ENCODE assay signal across 8 cellular contexts in genomic region chr17:75288359-75288758, GRCh38. TPM values are rescaled to one million over a fixed set of nuclear protein-coding genes. Genes with fewer than 3 reads are reported as not detected.
DNase-seq lines count a peak whose midpoint lies in the region; ATAC-seq and TF ChIP-seq lines count a peak whose summit lies in the region.

No MANE protein-coding gene starts in this region.

- ATAC-seq in WTC11, result no peak
- no peak for ATAC-seq in right cardiac atrium
- ATAC-seq in HG02798 (IDR thresholded peaks at IDR 0.05; ENCODE audit: poor library complexity, unreplicated experiment), result no peak
- ATAC-seq in GM21529 (IDR thresholded peaks at IDR 0.05; ENCODE audit: unreplicated experiment), result no peak

- in situ Hi-C loops in HAP-1 (cut with MboI; ENCODE audit: low sequenced_read_pairs), result no loop called here

- H3K9me3 ChIP-seq in HAP-1, result no peaks in the 10 kb centered on the region; the same call in 1 of the 2 replicates
- H3K9me3 ChIP-seq in right cardiac atrium (ENCODE audit: control insufficient read depth, low read length), result no peaks in the 10 kb centered on the region

- no peak for DNase-seq in HAP-1 (ENCODE audit: low spot score in 2 of 2)
- DNase-seq in WTC11 (ENCODE audit: low spot score), result no peak
- DNase-seq in right cardiac atrium, result no peak
- DNase-seq in glomerular visceral epithelial cell (ENCODE audit: extremely low spot score), result no peak
- DNase-seq in NCI-H748 treated with DMSO at 0.1 percent for 48 hours (lab: John Stamatoyannopoulos, UW), result no peak

- H3K9me3 Mint-ChIP-seq in WTC11, result 0 out of 2 replicates have a peak, but pooled peaks cover under 1% of the 10 kb centered on the region

- intact Hi-C loops in right cardiac atrium (cut with DNase I), result no loop called here

- TF ChIP-seq CTCF in WTC11 (IDR thresholded peaks at IDR 0.05), result no peak

- H3K4me1 ChIP-seq in HAP-1 (peaks cover 11% of the 10 kb centered on the region), right cardiac atrium (ENCODE audit: control insufficient read depth, insufficient read depth, low read length) (no peaks in the 10 kb centered on the region)

- H3K4me3 Mint-ChIP-seq in WTC11, result peak overlapping the region; percentile 94

- H3K27ac Mint-ChIP-seq in WTC11, result no peak overlapping the region

- no peak overlapping the region for H3K27ac ChIP-seq in right cardiac atrium (ENCODE audit: low read length)
- peak overlapping the region in 13 of 21 experiments; percentile 36 to 98 (median 93) for H3K27ac ChIP-seq in skin epidermis

- peaks cover 33% of the 10 kb centered on the region for H3K36me3 ChIP-seq in HAP-1 (replicated peaks)

- peaks cover 15% of the 10 kb centered on the region for H3K36me3 Mint-ChIP-seq in WTC11

- H3K27me3 ChIP-seq in HAP-1 (ENCODE audit: low read depth), result no peaks in the 10 kb centered on the region
- H3K27me3 ChIP-seq in right cardiac atrium (ENCODE audit: control insufficient read depth, insufficient read depth), result no peaks in the 10 kb centered on the region

- peaks cover 8% of the 10 kb centered on the region for H3K4me1 Mint-ChIP-seq in WTC11

- POLR2A ChIA-PET in WTC11 (lab: Charles Lee), result interaction anchor here (0.6 to 1.8 kb wide), 11 partner anchors 10 to 476 kb away, joined by 3 to 24 read pairs (median 3); partner anchors contain the start of genes GALK1, GGA3, MIF4GD and MRPS7

- no peaks in the 10 kb centered on the region; the same call in 1 of the 2 replicates for H3K27me3 Mint-ChIP-seq in WTC11 (ENCODE audit: low read depth)

- CTCF ChIA-PET in WTC11 (lab: Charles Lee), result interaction anchor here (1.0 to 3.7 kb wide), 10 partner anchors 17 to 184 kb away, joined by 3 to 106 read pairs (median 10); partner anchors contain the start of genes GGA3, GRB2, MIF4GD and MRPS7

- H3K4me3 ChIP-seq in HAP-1, result peak overlapping the region; percentile 93
- peak overlapping the region; percentile 41 for H3K4me3 ChIP-seq in right cardiac atrium (ENCODE audit: low read length)
- H3K4me3 ChIP-seq in skin epidermis, result peak overlapping the region; percentile 43 to 87 (median 80)

- 33% methylated on average over 2 of the region's 2 CpGs for WGBS in right cardiac atrium

TF ChIP-seq in WTC11, 78 proteins besides CTCF, POLR2A, EP300 and RAD21:
- TF ChIP-seq CBFB (CRISPR knock-in tag; IDR thresholded peaks at IDR 0.05; ENCODE audit: low read depth), result no peak
- no peak for TF ChIP-seq AR (CRISPR knock-in tag; IDR thresholded peaks at IDR 0.05)
- no peak for TF ChIP-seq ZNF121 (CRISPR knock-in tag; IDR thresholded peaks at IDR 0.05)
- no peak for TF ChIP-seq FOXP4 (CRISPR knock-in tag; IDR thresholded peaks at IDR 0.05)
- no peak for TF ChIP-seq ESRRA (CRISPR knock-in tag; IDR thresholded peaks at IDR 0.05; ENCODE audit: borderline replicate concordance)
- TF ChIP-seq ATF2 (CRISPR knock-in tag; IDR thresholded peaks at IDR 0.05; ENCODE audit: borderline replicate concordance, low read depth), result no peak

RNA-seq across cellular contexts. Expression of gene SLC25A19, which starts 0.9 kb away (rescaled TPM):
- total RNA-seq in WTC11 (2021), result 22.6 to 27.7 TPM (median 23.0 TPM) in 3 replicates
- 10 to 100 TPM in 2 of 4 donors, 1 to 10 TPM in 2; 8.4 to 23.5 (median 14.8) TPM for total RNA-seq in right cardiac atrium
- 14.2 TPM for polyA plus RNA-seq in right cardiac atrium

RNA-seq across cellular contexts. Expression of gene MIF4GD, which starts 17.3 kb away (rescaled TPM):
- 21.6 to 29.2 TPM (median 28.5 TPM) in 3 replicates for total RNA-seq in WTC11 (2021)
- 10 to 100 TPM; 15.1 to 20.5 (median 17.8) TPM for total RNA-seq in right cardiac atrium
- polyA plus RNA-seq in right cardiac atrium, result 14.6 TPM

RNA-seq across cellular contexts. Expression of gene MRPS7, which starts 26.7 kb away (rescaled TPM):
- total RNA-seq in WTC11 (2021) (85.8 to 94.7 TPM (median 87.5 TPM) in 3 replicates), right cardiac atrium (100 to 1,000 TPM in 1 of 4 donors, 10 to 100 TPM in 3; 91.5 to 110 (median 99.6) TPM)
- polyA plus RNA-seq in right cardiac atrium, result 113 TPM

RNA-seq across cellular contexts. Expression of gene GGA3, which starts 27.0 kb away (rescaled TPM):
- 54.5 to 66.9 TPM (median 62.7 TPM) in 3 replicates for total RNA-seq in WTC11 (2021)
- total RNA-seq in right cardiac atrium, result 10 to 100 TPM; 22.9 to 34.8 (median 26.9) TPM
- polyA plus RNA-seq in right cardiac atrium, result 15.7 TPM

Comparison
In these comparisons a context has a peak if more than half of its experiments do, and no peak if none do; other contexts are left out.
1. H3K4me3 ChIP-seq: peak in every context shown above with its lines; median percentile 93 in HAP-1; 80 in skin epidermis; 41 in right cardiac atrium.